8 cellular contexts compared by ENCODE assay signal in the genomic region with DNA sequence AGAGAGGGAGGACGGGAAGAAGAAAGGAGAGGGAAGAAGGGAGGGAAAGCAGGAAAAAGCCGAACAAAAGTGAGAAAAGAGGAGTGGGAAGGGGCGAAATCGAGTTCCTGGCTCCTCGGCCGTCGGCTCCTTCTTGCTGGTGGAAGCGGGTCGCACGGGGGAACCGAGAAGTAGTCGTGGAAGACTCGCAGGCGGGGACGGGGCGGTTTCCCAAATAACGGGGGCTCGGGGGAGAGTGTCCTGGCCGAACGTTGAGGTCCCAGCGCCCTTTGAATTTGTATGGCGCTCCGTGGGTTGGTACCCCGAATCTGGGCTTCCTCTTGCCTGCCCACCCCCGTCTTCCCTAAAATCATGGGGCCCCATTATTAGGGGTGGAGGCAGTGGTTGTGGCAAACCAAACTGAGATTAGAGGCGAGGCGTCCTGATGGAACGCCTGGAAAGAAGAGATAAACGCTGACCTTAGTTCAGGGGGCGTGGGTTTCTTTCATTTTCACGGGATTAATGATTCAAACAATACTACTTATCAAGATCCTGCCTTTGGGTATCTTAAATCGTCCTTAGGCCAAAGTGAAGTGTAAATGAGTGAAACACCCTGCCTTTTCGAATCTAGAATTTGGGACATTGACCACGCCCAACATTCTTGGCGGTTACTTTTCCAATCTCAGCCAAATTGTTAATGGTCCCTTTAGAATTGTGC. TPM values are rescaled to one million over a fixed set of nuclear protein-coding genes. Genes with fewer than 3 reads are reported as not detected.
DNase-seq lines count a peak whose midpoint lies in the region; ATAC-seq, FAIRE-seq and TF ChIP-seq lines count a peak whose summit lies in the region.

No MANE protein-coding gene starts in this region.

- H3K4me3 Mint-ChIP-seq in chondrocyte (ENCODE audit: unreplicated experiment) = peak overlapping the region; percentile 88

- no peaks in the 10 kb centered on the region for H3K27me3 ChIP-seq in PC-3 (ENCODE audit: low read length)

- peak overlapping the region; percentile 80 for H3K4me3 ChIP-seq in PC-3 (ENCODE audit: low read length)
- H3K4me3 ChIP-seq in lower leg skin (ENCODE audit: low read depth, poor library complexity, severe bottlenecking) = peak overlapping the region; percentile 80

- H4K20me1 ChIP-seq in PC-3 (ENCODE audit: low read length) = peaks cover 20% of the 10 kb centered on the region; the same call in 1 of the 2 replicates

- peak overlapping the region; percentile 91 for H3K27ac Mint-ChIP-seq in chondrocyte (ENCODE audit: unreplicated experiment)

- TSS peak; percentile 67 for BruUV-seq in PC-3 (replicated peaks; lab: Mats Ljungman, UMichigan)

- no peak overlapping the region for H3K27ac ChIP-seq in PC-3 (ENCODE audit: low read length)
- H3K27ac ChIP-seq in temporal lobe (ENCODE audit: low read depth, low read length) = peak overlapping the region; percentile 44

- H3K9me3 ChIP-seq in PC-3 (ENCODE audit: low read length) = no peaks in the 10 kb centered on the region

- no peaks in the 10 kb centered on the region for H3K9me3 Mint-ChIP-seq in chondrocyte (ENCODE audit: low read depth)

- no peaks in the 10 kb centered on the region for H3K36me3 Mint-ChIP-seq in chondrocyte (ENCODE audit: low read depth)

- H3K4me1 ChIP-seq in PC-3 (ENCODE audit: insufficient read depth, low read length) = peaks cover 21% of the 10 kb centered on the region

- peaks cover 40% of the 10 kb centered on the region for H3K79me2 ChIP-seq in PC-3 (ENCODE audit: low read length)

- WGBS in lower leg skin, 2 donors = 1 to 2% methylated on average over 35 of the region's 35 CpGs

- no peaks in the 10 kb centered on the region for H3K27me3 Mint-ChIP-seq in chondrocyte (ENCODE audit: low read depth)

- TF ChIP-seq CTCF in PC-3 (conservative IDR thresholded peaks at IDR 0.05; ENCODE audit: low read depth, low read length) (no peak), chondrocyte (IDR thresholded peaks at IDR 0.05) (no peak), lower leg skin (IDR thresholded peaks at IDR 0.05) (no peak)

- peak overlapping the region; percentile 94 for H3K4me2 ChIP-seq in PC-3 (ENCODE audit: low read length)

- H3K36me3 ChIP-seq in PC-3 (ENCODE audit: low read depth, low read length) = no peaks in the 10 kb centered on the region

- DNase-seq in GM12892 (ENCODE audit: insufficient read length) = peak; percentile 23
- DNase-seq in PC-3 = peak; percentile 44
- DNase-seq in chondrocyte (ENCODE audit: low spot score) = no peak
- DNase-seq in lower leg skin (ENCODE audit: low spot score in 2 of 2) = peak; percentile 35 to 90
- no peak for DNase-seq in GOT3 (lab: John Stamatoyannopoulos, UW)
- DNase-seq in cerebellar nuclear complex (lab: John Stamatoyannopoulos, UW) = no peak
- DNase-seq in NCI-H510A treated with DMSO at 0.1 percent for 48 hours (lab: John Stamatoyannopoulos, UW) = no peak

- ATAC-seq in PC-3 = no peak; the same call in 1 of the 2 replicates

- peaks cover 6% of the 10 kb centered on the region for H3F3A ChIP-seq in PC-3 (ENCODE audit: low read length, unreplicated experiment)

- H2AFZ ChIP-seq in PC-3 (ENCODE audit: low read length) = peak overlapping the region; percentile 89

- H3K9me2 ChIP-seq in PC-3 (replicated peaks; ENCODE audit: low read length) = no peaks in the 10 kb centered on the region

- H3K4me1 Mint-ChIP-seq in chondrocyte (ENCODE audit: low read depth) = peaks cover 44% of the 10 kb centered on the region

- intact Hi-C loops in PC-3 (cut with micrococcal nuclease) = loop anchor here (2.0 to 10.0 kb wide), 4 partner anchors 47 to 178 kb away; partner anchors contain the start of gene SH3PXD2B
- intact Hi-C loops in lower leg skin (cut with DNase I; ENCODE audit: low total_unique reads) = no loop called here

- POLR2A ChIA-PET in PC-3 (lab: Charles Lee; ENCODE audit: unreplicated experiment) = no interaction called here

- no peak for FAIRE-seq in GM12892 (lab: Jason Lieb, UNC)

- H3K9ac ChIP-seq in PC-3 (ENCODE audit: low read length) = peak overlapping the region; percentile 63

- TF ChIP-seq POLR2A in GM12892 (IDR thresholded peaks at IDR 0.05; ENCODE audit: low read depth, low read length) (no peak), lower leg skin (IDR thresholded peaks at IDR 0.05) (no peak)

- CTCF ChIA-PET in PC-3 (lab: Charles Lee) = no interaction called here

RNA-seq across cellular contexts. Expression of gene UBTD2, which starts 0.9 kb away (rescaled TPM):
- polyA plus RNA-seq in GM12892 (2012; ENCODE audit: missing spikeins) = 17.7 TPM
- total RNA-seq in PC-3 (2014; rRNA removed) = 22.6 and 23.8 TPM in 2 replicates
- total RNA-seq in chondrocyte = 37.6 to 38.9 TPM (median 38.4 TPM) in 3 replicates
- total RNA-seq in lower leg skin = 10 to 100 TPM in 2 of 4 donors, 1 to 10 TPM in 2; 7.1 to 15.1 (median 9.4) TPM
- 57.0 TPM for total RNA-seq in temporal lobe

Comparison
In these comparisons a context has a peak if more than half of its experiments do, and no peak if none do; other contexts are left out.
1. DNase-seq: peak in GM12892 (single experiment), PC-3 (single experiment) and lower leg skin (2 of 2); none in chondrocyte (single experiment), GOT3 (single experiment), cerebellar nuclear complex (0 of 2) and NCI-H510A treated with DMSO at 0.1 percent for 48 hours (single experiment).